ENCODE assay signal across 8 cellular contexts in genomic region chr2:29841386-29842004, GRCh38.
A peak's percentile ranks its signal among the peaks of the same experiment; 100 is the strongest.
DNase-seq lines count a peak whose midpoint lies in the region; ATAC-seq and TF ChIP-seq lines count a peak whose summit lies in the region.

No MANE protein-coding gene starts in this region.

- H3K4me3 ChIP-seq in SU-DHL-6 (ENCODE audit: insufficient read depth, low read length, poor library complexity, severe bottlenecking), result no peak overlapping the region

- H3F3A ChIP-seq in SU-DHL-6 (ENCODE audit: insufficient read depth), result no peaks in the 10 kb centered on the region

- TF ChIP-seq CTCF in SU-DHL-6 (IDR thresholded peaks at IDR 0.05; ENCODE audit: insufficient read depth, low read length, poor library complexity, severe bottlenecking), result peak; percentile 75
- TF ChIP-seq CTCF in osteocyte (IDR thresholded peaks at IDR 0.05), result peak; percentile 81

- ATAC-seq in HG02763 (IDR thresholded peaks at IDR 0.05; ENCODE audit: unreplicated experiment) (no peak), GM19035 (IDR thresholded peaks at IDR 0.05; ENCODE audit: unreplicated experiment) (no peak)

- no peaks in the 10 kb centered on the region for H3K9me2 ChIP-seq in SU-DHL-6 (replicated peaks; ENCODE audit: insufficient read depth, low read length)

- H3K9me3 ChIP-seq in SU-DHL-6 (ENCODE audit: insufficient read depth, low read length), result no peaks in the 10 kb centered on the region

- H2AFZ ChIP-seq in SU-DHL-6 (ENCODE audit: low read depth, low read length, severe bottlenecking), result no peak overlapping the region

- H3K4me3 Mint-ChIP-seq in osteocyte (ENCODE audit: unreplicated experiment), result no peak overlapping the region

- H3K27ac Mint-ChIP-seq in osteocyte (ENCODE audit: unreplicated experiment), result no peak overlapping the region

- DNase-seq in NCI-H510A treated with DMSO at 0.1 percent for 48 hours (lab: John Stamatoyannopoulos, UW), result peak; percentile 33
- DNase-seq in NCI-H510A (lab: John Stamatoyannopoulos, UW), result no peak
- peak; percentile 35 for DNase-seq in KBM-7
- DNase-seq in fibroblast of gingiva (ENCODE audit: low read depth), result peak; percentile 3
- DNase-seq in osteocyte (ENCODE audit: extremely low spot score, unreplicated experiment), result peak; percentile 60

- H3K27me3 Mint-ChIP-seq in osteocyte (ENCODE audit: unreplicated experiment), result peaks cover 3% of the 10 kb centered on the region

- no peak overlapping the region for H3K9ac ChIP-seq in SU-DHL-6 (ENCODE audit: low read length)

- in situ Hi-C loops in KBM-7 (cut with MboI; ENCODE audit: low pct_unique_long_range_greater_than_20kb, low sequenced_read_pairs), result no loop called here

- no peak overlapping the region for H3K4me2 ChIP-seq in SU-DHL-6 (ENCODE audit: low read depth, low read length, poor library complexity, severe bottlenecking)

- H4K20me1 ChIP-seq in SU-DHL-6 (ENCODE audit: low read depth, low read length), result no peaks in the 10 kb centered on the region

- no peaks in the 10 kb centered on the region for H3K36me3 ChIP-seq in SU-DHL-6 (ENCODE audit: low read length)

- H3K27ac ChIP-seq in SU-DHL-6 (ENCODE audit: low read depth, low read length), result no peak overlapping the region

- H3K79me2 ChIP-seq in SU-DHL-6 (ENCODE audit: insufficient read depth, low read length), result no peaks in the 10 kb centered on the region

- H3K36me3 Mint-ChIP-seq in osteocyte (ENCODE audit: unreplicated experiment), result no peaks in the 10 kb centered on the region

- H3K27me3 ChIP-seq in SU-DHL-6 (ENCODE audit: low read length), result no peaks in the 10 kb centered on the region

- H3K9me3 Mint-ChIP-seq in osteocyte (ENCODE audit: unreplicated experiment), result peaks cover 16% of the 10 kb centered on the region

- no peaks in the 10 kb centered on the region for H3K4me1 Mint-ChIP-seq in osteocyte (ENCODE audit: unreplicated experiment)
